Comparison of ENCODE assay signal across 2 cellular contexts in genomic region chr2:138512672-138513071, GRCh38.
TF ChIP-seq lines count a peak whose summit lies in the region.

No MANE protein-coding gene starts in this region.

TF ChIP-seq in HepG2, 621 proteins besides CTCF, POLR2A, EP300 and RAD21 (continues in another document):
- TF ChIP-seq ZNF781 (CRISPR knock-in tag; IDR thresholded peaks at IDR 0.05; ENCODE audit: borderline replicate concordance, not compliant biosample characterization) (no peak), NR2C2 (CRISPR knock-in tag; IDR thresholded peaks at IDR 0.05; ENCODE audit: borderline replicate concordance) (peak; percentile 33; the same call in 1 of the 2 replicates), BCL6 (CRISPR knock-in tag; IDR thresholded peaks at IDR 0.05) (peak; percentile 59; the same call in 1 of the 2 replicates), ARID5B (CRISPR knock-in tag; IDR thresholded peaks at IDR 0.05) (peak; percentile 52; the same call in 1 of the 2 replicates), KLF6 (CRISPR knock-in tag; IDR thresholded peaks at IDR 0.05) (no peak), TAF15 (IDR thresholded peaks at IDR 0.05; ENCODE audit: low read depth, low read length, poor library complexity, severe bottlenecking) (no peak), ZNF3 (CRISPR knock-in tag; IDR thresholded peaks at IDR 0.05) (peak; percentile 77), JARID2 (CRISPR knock-in tag; IDR thresholded peaks at IDR 0.05; ENCODE audit: insufficient replicate concordance) (no peak), SIN3A (IDR thresholded peaks at IDR 0.05; ENCODE audit: borderline replicate concordance, low read depth, low read length) (no peak), SSRP1 (CRISPR knock-in tag; IDR thresholded peaks at IDR 0.05) (no peak), FOXA1 (IDR thresholded peaks at IDR 0.05) (0 out of 2 replicates have a peak, but pooled peaks have one; percentile 19), FOXA1 (CRISPR knock-in tag; IDR thresholded peaks at IDR 0.05) (peak; percentile 47), RARA (CRISPR knock-in tag; IDR thresholded peaks at IDR 0.05) (peak; percentile 67), ATF4 (CRISPR knock-in tag; IDR thresholded peaks at IDR 0.05) (no peak), CC2D1A (CRISPR knock-in tag; IDR thresholded peaks at IDR 0.05) (no peak), NFE2 (CRISPR knock-in tag; IDR thresholded peaks at IDR 0.05) (0 out of 2 replicates have a peak, but pooled peaks have one; percentile 39), YY1 (IDR thresholded peaks at IDR 0.05; ENCODE audit: insufficient read depth, insufficient replicate concordance, low read depth, low read length) (no peak), ZNF609 (CRISPR knock-in tag; IDR thresholded peaks at IDR 0.05; ENCODE audit: borderline replicate concordance) (0 out of 2 replicates have a peak, but pooled peaks have one; percentile 17), RXRB (CRISPR knock-in tag; IDR thresholded peaks at IDR 0.05; ENCODE audit: borderline replicate concordance) (0 out of 2 replicates have a peak, but pooled peaks have one; percentile 20)

TF ChIP-seq in endothelial cell of umbilical vein, 7 proteins besides CTCF, POLR2A, EP300 and RAD21:
- no peak for TF ChIP-seq POLR2AphosphoS5 (IDR thresholded peaks at IDR 0.05; ENCODE audit: insufficient read depth, low read depth, low read length)
- TF ChIP-seq JUN (IDR thresholded peaks at IDR 0.05; ENCODE audit: borderline replicate concordance, insufficient read depth, insufficient read length, low read depth) = no peak
- TF ChIP-seq FOS (IDR thresholded peaks at IDR 0.05; ENCODE audit: borderline replicate concordance, insufficient read depth, low read length) = no peak
- TF ChIP-seq EZH2 (IDR thresholded peaks at IDR 0.05; ENCODE audit: borderline replicate concordance, low read depth, low read length, severe bottlenecking) = no peak
- TF ChIP-seq GATA2 (IDR thresholded peaks at IDR 0.05; ENCODE audit: insufficient read depth, insufficient read length, low read depth, low read length) = no peak
- TF ChIP-seq MAX (IDR thresholded peaks at IDR 0.05; ENCODE audit: insufficient read depth, insufficient read length) = no peak
- TF ChIP-seq MYC (IDR thresholded peaks at IDR 0.05; ENCODE audit: low read depth, low read length) = no peak
TF ChIP-seq in endothelial cell of umbilical vein: peak in this region for 0.
